1 cellular context compared by ENCODE assay signal in genomic region chr12:104456417-104456949, GRCh38.
TF ChIP-seq lines count a peak whose summit lies in the region.

TSS of gene CHST11 (plus strand) at chr12:104456948.

TF ChIP-seq in GM12878, 131 proteins besides CTCF, POLR2A, EP300 and RAD21 (continued from another document and continues in another):
- TF ChIP-seq CEBPZ (IDR thresholded peaks at IDR 0.05; ENCODE audit: low read depth, low read length) (no peak), SKIL (IDR thresholded peaks at IDR 0.05; ENCODE audit: low read depth, poor library complexity, severe bottlenecking) (no peak), PRDM15 (CRISPR knock-in tag; IDR thresholded peaks at IDR 0.05) (no peak), ZBED1 (IDR thresholded peaks at IDR 0.05; ENCODE audit: borderline replicate concordance) (no peak), NR2F1 (conservative IDR thresholded peaks at IDR 0.05) (no peak), ZBTB11 (CRISPR knock-in tag; IDR thresholded peaks at IDR 0.05) (no peak), HDGF (IDR thresholded peaks at IDR 0.05) (no peak), PKNOX1 (IDR thresholded peaks at IDR 0.05) (no peak), NKRF (conservative IDR thresholded peaks at IDR 0.05) (peak; percentile 46; the same call in 1 of the 2 replicates), CEBPB (IDR thresholded peaks at IDR 0.05; ENCODE audit: borderline replicate concordance in 1 of 2, low read depth in 2 of 2, low read length in 2 of 2) (no peak), CUX1 (IDR thresholded peaks at IDR 0.05; ENCODE audit: insufficient replicate concordance, low read depth, low read length) (peak; percentile 26), ZNF687 (IDR thresholded peaks at IDR 0.05) (no peak), MLLT1 (IDR thresholded peaks at IDR 0.05) (peak; percentile 62), MXI1 (IDR thresholded peaks at IDR 0.05; ENCODE audit: low read depth, low read length) (peak; percentile 88), MTA3 (IDR thresholded peaks at IDR 0.05; ENCODE audit: borderline replicate concordance, low read length) (no peak), RB1 (IDR thresholded peaks at IDR 0.05; ENCODE audit: borderline replicate concordance) (no peak), NFYA (IDR thresholded peaks at IDR 0.05; ENCODE audit: borderline replicate concordance, low read depth, low read length) (no peak), BMI1 (IDR thresholded peaks at IDR 0.05; ENCODE audit: borderline replicate concordance) (peak; percentile 35; the same call in 1 of the 2 replicates)
